ENCODE assay signal across 32 cellular contexts in the genomic region with DNA sequence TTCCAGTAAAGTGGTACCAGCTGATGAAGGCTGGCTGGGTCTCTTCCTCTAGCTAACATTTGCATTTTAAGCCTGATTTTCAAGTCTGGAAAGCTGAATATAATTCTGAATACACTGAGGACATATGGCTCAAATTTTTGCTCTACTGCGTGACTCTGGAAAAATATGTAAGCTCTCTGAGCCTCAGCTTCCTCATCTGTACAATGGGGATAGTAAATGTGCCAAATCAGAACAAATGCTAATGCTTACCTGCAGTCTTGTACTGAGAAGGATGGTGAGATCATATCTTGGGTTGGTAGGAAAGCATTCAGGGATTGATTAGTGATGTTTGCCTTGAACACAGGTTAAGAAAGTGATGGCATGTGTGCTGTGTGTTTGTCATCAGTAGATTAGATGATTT. TPM values are rescaled to one million over a fixed set of nuclear protein-coding genes. Genes with fewer than 3 reads are reported as not detected.
"Had no signal": no experiment of that assay in that cellular context is flagged by ENCODE, and none has a peak within 500 bp of the region (broad histone marks: within the 10 kb centered on the region; RNA-seq: fewer than 3 reads in every experiment).

No MANE protein-coding gene starts in this region.

- H3K9me3 ChIP-seq: ovary, psoas muscle, spleen, suprapubic skin, testis, tibial artery, transverse colon, upper lobe of right lung, uterus had no signal

- H3K27ac ChIP-seq: ovary, parathyroid adenoma, psoas muscle, skin epidermis, spleen, suprapubic skin, testis, tibial artery, transverse colon, upper lobe of right lung, uterus had no signal

- H2AFZ ChIP-seq: parathyroid adenoma had no signal

- H3K4me1 ChIP-seq: parathyroid adenoma, psoas muscle, spleen, suprapubic skin, testis, tibial artery, transverse colon, upper lobe of right lung, uterus had no signal

- H3K9ac ChIP-seq: parathyroid adenoma had no signal

- H3K36me3 ChIP-seq: ovary, spleen, suprapubic skin, tibial artery, transverse colon, upper lobe of right lung, uterus had no signal

- H3K4me3 ChIP-seq: ovary, psoas muscle, skin epidermis, smooth muscle cell, spleen, suprapubic skin, testis, tibial artery, transverse colon, upper lobe of right lung, uterus had no signal

- H3K27me3 ChIP-seq: ovary, testis, transverse colon, upper lobe of right lung, uterus had no signal

- H3K79me2 ChIP-seq: parathyroid adenoma had no signal

- DNase-seq: naive thymus-derived CD8-positive, alpha-beta T cell; nephron progenitor cell; occipital lobe; ovary; psoas muscle; right cardiac atrium; stimulated activated CD4-positive, alpha-beta T cell treated with anti-CD3 and anti-CD28 coated beads, Interleukin-12 subunit alpha, Interleukin-12 subunit beta, amount 100 ng/mL, for 4 hours; stimulated activated CD4-positive, alpha-beta T cell treated with anti-CD3 and anti-CD28 coated beads, Interleukin-1b, Interleukin-23, amount 100 ng/mL, for 48 hours; stimulated activated CD4-positive, alpha-beta T cell treated with anti-CD3 and anti-CD28 coated beads, Interleukin-4, amount 100 ng/mL, for 1 hour; stimulated activated CD4-positive, alpha-beta T cell treated with anti-CD3 and anti-CD28 coated beads, Interleukin-4, amount 100 ng/mL, for 4 hours; stimulated activated CD8-positive, alpha-beta memory T cell treated with anti-CD3 and anti-CD28 coated beads, Interleukin-4, amount 100 ng/mL, for 48 hours; stimulated activated naive CD4-positive, alpha-beta T cell; stimulated activated naive CD8-positive, alpha-beta T cell treated with anti-CD3 and anti-CD28 coated beads, Interleukin-15, amount 100 ng/mL, for 72 hours; stimulated activated naive CD8-positive, alpha-beta T cell treated with anti-CD3 and anti-CD28 coated beads, Interleukin-15, Interleukin-2, amounts not matched to agents 100 U/mL and 50 U/mL, for 24 hours; substantia nigra; testis; tibial artery; transverse colon; upper lobe of right lung; uterus had no signal

- H3K4me2 ChIP-seq: smooth muscle cell had no signal

- ATAC-seq: naive thymus-derived CD8-positive, alpha-beta T cell; natural killer cell treated with Interleukin-12 subunit alpha and Interleukin-12 subunit beta and Interleukin-15 and Interleukin-18, amount 100 ng/mL, for 72 hours; psoas muscle; right cardiac atrium; sciatic nerve; stimulated activated memory B cell treated with anti-CD40 and anti-IgM and Interleukin-4, amounts not matched to agents 10 μg/mL and 1 μg/mL and 100 μg/mL, for 72 hours; stimulated activated naive CD8-positive, alpha-beta T cell treated with anti-CD3 and anti-CD28 coated beads, Interleukin-15, amount 100 ng/mL, for 72 hours; stimulated activated naive CD8-positive, alpha-beta T cell treated with anti-CD3 and anti-CD28 coated beads, Interleukin-15, Interleukin-2, amounts not matched to agents 100 U/mL and 50 U/mL, for 24 hours; upper lobe of right lung had no signal

RNA-seq across cellular contexts. Expression of a gene that starts 14.6 kb away (rescaled TPM):
- total RNA-seq: naive thymus-derived CD8-positive, alpha-beta T cell; natural killer cell treated with Interleukin-12 subunit alpha and Interleukin-12 subunit beta and Interleukin-15 and Interleukin-18, amount 100 ng/mL, for 72 hours; neural crest cell; occipital lobe; osteoblast; psoas muscle; right cardiac atrium; sciatic nerve; spleen; upper lobe of right lung; urinary bladder had no signal
- polyA plus RNA-seq: naive thymus-derived CD8-positive, alpha-beta T cell; smooth muscle cell; spleen had no signal

RNA-seq across cellular contexts. Expression of a gene that starts 46.1 kb away (rescaled TPM):
- total RNA-seq: neural crest cell, progenitor cell of endocrine pancreas, smooth muscle cell had no signal
- polyA plus RNA-seq: smooth muscle cell had no signal
